15 cellular contexts compared by ENCODE assay signal in genomic region chr4:61462451-61463326, GRCh38.
DNase-seq lines count a peak whose midpoint lies in the region; ATAC-seq, FAIRE-seq and TF ChIP-seq lines count a peak whose summit lies in the region.
"Had no signal": no experiment of that assay in that cellular context is flagged by ENCODE, and none has a peak within 500 bp of the region (broad histone marks: within the 10 kb centered on the region; RNA-seq: fewer than 3 reads in every experiment).

No MANE protein-coding gene starts in this region.

- peak overlapping the region; percentile 7 for H2AFZ ChIP-seq in astrocyte (ENCODE audit: low read depth, low read length)

- H3K36me3 ChIP-seq in astrocyte (ENCODE audit: insufficient read depth, low read length): no peaks in the 10 kb centered on the region

- no peak overlapping the region for H3K4me3 Mint-ChIP-seq in astrocyte (ENCODE audit: unreplicated experiment)
- H3K4me3 Mint-ChIP-seq in activated T-cell treated with anti-CD3 and anti-CD28 coated beads, Interleukin-2, amount 50 U/mL, for 72 hours: no peak overlapping the region
- H3K4me3 Mint-ChIP-seq: activated B cell treated with CpG ODN at 0.5 μM for 24 hours had no signal

- no peaks in the 10 kb centered on the region for H4K20me1 ChIP-seq in astrocyte (ENCODE audit: insufficient read depth, low read length)

- DNase-seq in NCI-H82 (lab: John Stamatoyannopoulos, UW) (peak; percentile 9), NCI-H82 treated with DMSO at 0.1 percent for 48 hours (lab: John Stamatoyannopoulos, UW; ENCODE audit: unreplicated experiment) (no peak), astrocyte (ENCODE audit: low read depth) (peak; percentile 84), glomerular visceral epithelial cell (ENCODE audit: extremely low spot score) (peak; percentile 58), NCI-H1105 (lab: John Stamatoyannopoulos, UW) (no peak), OCI-M2 (lab: John Stamatoyannopoulos, UW; ENCODE audit: unreplicated experiment) (no peak)
- DNase-seq in activated T-cell treated with anti-CD3 and anti-CD28 coated beads, Interleukin-2, amount 50 U/mL, for 72 hours: no peak
- DNase-seq: activated B cell treated with CpG ODN at 0.5 μM for 24 hours, cortex of kidney, Right ventricle myocardium superior had no signal

- H3K27ac ChIP-seq in astrocyte (ENCODE audit: low read depth, low read length): peak overlapping the region; percentile 41
- H3K27ac ChIP-seq: KMS-11 had no signal

- H3K9me3 Mint-ChIP-seq in astrocyte (ENCODE audit: unreplicated experiment): no peaks in the 10 kb centered on the region
- H3K9me3 Mint-ChIP-seq in activated T-cell treated with anti-CD3 and anti-CD28 coated beads, Interleukin-2, amount 50 U/mL, for 72 hours: peaks cover 4% of the 10 kb centered on the region in 2 donors

- H3K4me2 ChIP-seq in astrocyte (ENCODE audit: low read length): peak overlapping the region; percentile 42
- H3K4me2 ChIP-seq: KMS-11, smooth muscle cell had no signal

- H3K9me3 ChIP-seq in astrocyte (ENCODE audit: insufficient read depth, low read depth, low read length): no peaks in the 10 kb centered on the region

- H3K36me3 Mint-ChIP-seq in astrocyte (ENCODE audit: low read depth, unreplicated experiment): no peaks in the 10 kb centered on the region
- no peaks in the 10 kb centered on the region for H3K36me3 Mint-ChIP-seq in activated T-cell treated with anti-CD3 and anti-CD28 coated beads, Interleukin-2, amount 50 U/mL, for 72 hours (ENCODE audit: insufficient read depth in 2 of 2)

- no peaks in the 10 kb centered on the region for H3K27me3 Mint-ChIP-seq in astrocyte (ENCODE audit: low read depth, unreplicated experiment)
- H3K27me3 Mint-ChIP-seq in activated T-cell treated with anti-CD3 and anti-CD28 coated beads, Interleukin-2, amount 50 U/mL, for 72 hours (ENCODE audit: low read depth): no peaks in the 10 kb centered on the region
- H3K27me3 Mint-ChIP-seq: activated B cell treated with CpG ODN at 0.5 μM for 24 hours had no signal

- no peak for ATAC-seq in GM18498 (IDR thresholded peaks at IDR 0.05; ENCODE audit: unreplicated experiment)
- ATAC-seq in activated T-cell treated with anti-CD3 and anti-CD28 coated beads, Interleukin-2, amount 50 U/mL, for 72 hours (replicated peaks in 1 of 2): no peak

- H3K27me3 ChIP-seq in astrocyte (ENCODE audit: insufficient read depth, low read length): no peaks in the 10 kb centered on the region

- no peak overlapping the region for H3K9ac ChIP-seq in astrocyte (ENCODE audit: low read length)
- H3K9ac ChIP-seq: KMS-11 had no signal

- H3K4me3 ChIP-seq in astrocyte (ENCODE audit: insufficient read depth, low read depth, low read length): no peak overlapping the region
- H3K4me3 ChIP-seq: smooth muscle cell had no signal

- FAIRE-seq in astrocyte (lab: Jason Lieb, UNC): no peak
- FAIRE-seq: A204.1, G401.6 had no signal

- peak overlapping the region; percentile 65 for H3K27ac Mint-ChIP-seq in astrocyte (ENCODE audit: unreplicated experiment)
- H3K27ac Mint-ChIP-seq in activated T-cell treated with anti-CD3 and anti-CD28 coated beads, Interleukin-2, amount 50 U/mL, for 72 hours: no peak overlapping the region
- H3K27ac Mint-ChIP-seq: activated B cell treated with CpG ODN at 0.5 μM for 24 hours had no signal

- H3K4me1 ChIP-seq in astrocyte (ENCODE audit: insufficient read depth, low read length): peaks cover 13% of the 10 kb centered on the region

- no peaks in the 10 kb centered on the region for H3K79me2 ChIP-seq in astrocyte (ENCODE audit: insufficient read depth, low read length)

- H3K4me1 Mint-ChIP-seq in astrocyte (ENCODE audit: low read depth, unreplicated experiment): peaks cover 14% of the 10 kb centered on the region
- H3K4me1 Mint-ChIP-seq in activated T-cell treated with anti-CD3 and anti-CD28 coated beads, Interleukin-2, amount 50 U/mL, for 72 hours (ENCODE audit: low read depth): no peaks in the 10 kb centered on the region
- H3K4me1 Mint-ChIP-seq: activated B cell treated with CpG ODN at 0.5 μM for 24 hours had no signal

- TF ChIP-seq CTCF in astrocyte (IDR thresholded peaks at IDR 0.05; ENCODE audit: insufficient read depth, low read depth, low read length): no peak

Comparison
In these comparisons a context has a peak if more than half of its experiments do, and no peak if none do; other contexts are left out.
1. DNase-seq: peak in NCI-H82 (single experiment), astrocyte (single experiment) and glomerular visceral epithelial cell (single experiment); none in NCI-H82 treated with DMSO at 0.1 percent for 48 hours (single experiment), NCI-H1105 (single experiment), activated T-cell treated with anti-CD3 and anti-CD28 coated beads, Interleukin-2, amount 50 U/mL, for 72 hours (0 of 2) and OCI-M2 (single experiment).